ENCODE assay signal across 12 cellular contexts in genomic region chr1:219659005-219659632, GRCh38. TPM values are rescaled to one million over a fixed set of nuclear protein-coding genes. Genes with fewer than 3 reads are reported as not detected.
DNase-seq lines count a peak whose midpoint lies in the region; ATAC-seq and TF ChIP-seq lines count a peak whose summit lies in the region.
"Had no signal": no experiment of that assay in that cellular context is flagged by ENCODE, and none has a peak within 500 bp of the region (broad histone marks: within the 10 kb centered on the region; RNA-seq: fewer than 3 reads in every experiment).

No MANE protein-coding gene starts in this region.

- H3F3A ChIP-seq in smooth muscle cell (ENCODE audit: low read depth): no peaks in the 10 kb centered on the region

- H2AFZ ChIP-seq in smooth muscle cell (ENCODE audit: low read depth): no peak overlapping the region

- DNase-seq in fibroblast of pulmonary artery (ENCODE audit: low read depth): peak; percentile 29
- no peak for DNase-seq in GM20000 (ENCODE audit: low spot score)
- DNase-seq in H7: no peak
- DNase-seq in transverse colon: no peak
- DNase-seq in smooth muscle cell (lab: John Stamatoyannopoulos, UW; ENCODE audit: unreplicated experiment): no peak
- DNase-seq: activated CD4-positive, alpha-beta T cell treated with anti-CD3 and anti-CD28 coated beads, Interleukin-2, amount 50 U/mL, for 1 hour; lower lobe of right lung; spleen had no signal

- H3K9me3 ChIP-seq in transverse colon (no peaks in the 10 kb centered on the region), smooth muscle cell (replicated peaks; ENCODE audit: low read depth) (no peaks in the 10 kb centered on the region)
- H3K9me3 ChIP-seq: BLaER1 treated with 17β-estradiol and CSF1 and Interleukin-3, amounts not matched to agents 10 nM and 100 nM; lower lobe of right lung; spleen had no signal

- intact Hi-C loops in transverse colon (cut with DNase I; ENCODE audit: low total_unique reads): no loop called here

- TF ChIP-seq CTCF in fibroblast of pulmonary artery (IDR thresholded peaks at IDR 0.05; ENCODE audit: low read length, missing control alignments): no peak
- TF ChIP-seq CTCF in GM20000 (IDR thresholded peaks at IDR 0.05; ENCODE audit: extremely low read depth, missing control alignments): no peak
- TF ChIP-seq CTCF in transverse colon (IDR thresholded peaks at IDR 0.05): no peak
- TF ChIP-seq CTCF in smooth muscle cell (IDR thresholded peaks at IDR 0.05; ENCODE audit: borderline replicate concordance, insufficient read depth, poor library complexity, severe bottlenecking): no peak

- in situ Hi-C loops in transverse colon (cut with MboI; ENCODE audit: low pct_ligation_motif_present in 1 of 4, low pct_unique_long_range_greater_than_20kb in 1 of 4, low sequenced_read_pairs in 3 of 4): loop anchor here in 1 of 4 donors (25.0 kb wide), 1 partner anchor 1347 kb away; no protein-coding TSS in a partner anchor

- H3K4me1 ChIP-seq in transverse colon (peaks cover 0 to 3% (median 0%) of the 10 kb centered on the region in 4 donors), smooth muscle cell (ENCODE audit: low read depth) (peaks cover 14% of the 10 kb centered on the region)

- WGBS in transverse colon (ENCODE audit: low coverage in 1 of 2), 2 donors: 32 to 50% methylated on average over 4 of the region's 4 CpGs
- WGBS in smooth muscle cell (ENCODE audit: low lambda C conversion rate): 67% methylated on average over 4 of the region's 4 CpGs

- no peak overlapping the region for H3K27ac ChIP-seq in transverse colon
- H3K27ac ChIP-seq in smooth muscle cell (ENCODE audit: low read depth): no peak overlapping the region
- H3K27ac ChIP-seq: BLaER1 treated with 17β-estradiol and CSF1 and Interleukin-3, amounts not matched to agents 10 nM and 100 nM; lower lobe of right lung; spleen had no signal

- no peak for TF ChIP-seq POLR2A in transverse colon (IDR thresholded peaks at IDR 0.05)

- no peak overlapping the region for H3K9ac ChIP-seq in smooth muscle cell (ENCODE audit: low read depth)
- H3K9ac ChIP-seq: BLaER1 treated with 17β-estradiol and CSF1 and Interleukin-3, amounts not matched to agents 10 nM and 100 nM had no signal

- H3K36me3 ChIP-seq in H7 (replicated peaks; ENCODE audit: control insufficient read depth, insufficient read depth, low read length) (no peaks in the 10 kb centered on the region), transverse colon (no peaks in the 10 kb centered on the region), smooth muscle cell (ENCODE audit: low read depth) (no peaks in the 10 kb centered on the region)
- H3K36me3 ChIP-seq: BLaER1 treated with 17β-estradiol and CSF1 and Interleukin-3, amounts not matched to agents 10 nM and 100 nM; lower lobe of right lung; spleen had no signal

- no peak overlapping the region for H3K4me2 ChIP-seq in smooth muscle cell

- H3K4me3 ChIP-seq in fibroblast of pulmonary artery (replicated peaks; ENCODE audit: low read depth, low read length) (no peak overlapping the region), H7 (ENCODE audit: insufficient read depth, low read depth, low read length) (no peak overlapping the region), transverse colon (no peak overlapping the region), smooth muscle cell (no peak overlapping the region)
- H3K4me3 ChIP-seq: BLaER1 treated with 17β-estradiol and CSF1 and Interleukin-3, amounts not matched to agents 10 nM and 100 nM; lower lobe of right lung; spleen had no signal

- no peak for TF ChIP-seq EP300 in transverse colon (IDR thresholded peaks at IDR 0.05; ENCODE audit: low read depth)

- no peaks in the 10 kb centered on the region for H4K20me1 ChIP-seq in smooth muscle cell (ENCODE audit: low read depth)
- H4K20me1 ChIP-seq: BLaER1 treated with 17β-estradiol and CSF1 and Interleukin-3, amounts not matched to agents 10 nM and 100 nM had no signal

- peak; percentile 75 for ATAC-seq in GM18502 (IDR thresholded peaks at IDR 0.05; ENCODE audit: poor library complexity, unreplicated experiment)
- peak; percentile 61 for ATAC-seq in GM21529 (IDR thresholded peaks at IDR 0.05; ENCODE audit: unreplicated experiment)
- ATAC-seq in HG03469 (IDR thresholded peaks at IDR 0.05; ENCODE audit: unreplicated experiment): peak; percentile 59
- ATAC-seq: lower lobe of right lung had no signal

- H3K27me3 ChIP-seq in H7 (ENCODE audit: control insufficient read depth, insufficient read depth, low read length) (no peaks in the 10 kb centered on the region), transverse colon (no peaks in the 10 kb centered on the region), smooth muscle cell (ENCODE audit: low read depth) (peaks cover 4% of the 10 kb centered on the region)
- H3K27me3 ChIP-seq: BLaER1 treated with 17β-estradiol and CSF1 and Interleukin-3, amounts not matched to agents 10 nM and 100 nM had no signal

- no peaks in the 10 kb centered on the region for H3K79me2 ChIP-seq in smooth muscle cell (ENCODE audit: low read depth)

RNA-seq across cellular contexts. Expression of gene ZC3H11B, which starts 46.2 kb away (rescaled TPM):
- total RNA-seq in H7 (2014; rRNA removed; shearing (Covaris generic)): 0.07 TPM in 1 of 2 replicates, not detected in the other
- total RNA-seq in transverse colon: not detected
- total RNA-seq in smooth muscle cell: 0.09 TPM in 1 of 2 replicates, not detected in the other
- polyA plus RNA-seq in smooth muscle cell: not detected in 2 replicates
